ENCODE assay signal across 8 cellular contexts in the genomic region with DNA sequence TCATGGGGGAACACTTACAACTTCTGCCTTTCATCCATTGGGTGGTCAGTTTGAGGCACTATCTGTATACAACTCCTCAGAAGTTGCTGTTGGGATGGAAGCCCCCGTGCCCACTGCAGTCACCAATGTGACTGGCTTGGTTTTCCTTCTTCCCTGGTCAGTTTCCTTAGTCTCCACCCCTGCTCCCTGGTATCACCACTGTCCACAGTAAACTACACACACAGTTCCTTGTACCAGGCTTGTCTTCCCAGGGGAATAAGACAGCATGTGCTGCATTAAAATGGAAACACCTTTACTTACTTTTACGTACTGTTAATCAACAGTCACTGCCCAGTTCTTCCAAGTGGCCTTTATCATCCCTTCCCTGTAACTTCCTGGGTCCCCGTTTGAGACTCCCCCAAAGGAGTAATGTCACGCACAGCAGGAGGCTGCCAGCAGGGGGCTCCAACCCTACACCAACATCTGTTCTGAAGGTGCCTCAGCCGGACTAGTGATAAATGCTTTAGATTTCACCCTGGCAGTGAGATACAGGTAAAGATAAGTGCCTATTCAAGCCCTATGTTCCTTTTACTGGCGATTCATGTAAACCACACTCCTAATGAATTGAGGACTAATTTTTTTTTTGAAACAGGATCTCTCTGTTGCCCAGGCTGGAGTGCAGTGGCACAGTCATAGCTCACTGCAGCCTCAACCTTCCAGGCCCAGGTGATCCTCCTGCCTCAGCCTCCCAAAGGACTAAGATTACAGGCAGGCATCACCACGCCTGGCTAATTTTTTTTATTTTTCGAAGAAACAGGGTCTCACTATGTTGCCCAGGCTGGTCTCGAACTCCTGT. TPM values are rescaled to one million over a fixed set of nuclear protein-coding genes. Genes with fewer than 3 reads are reported as not detected.
DNase-seq lines count a peak whose midpoint lies in the region; ATAC-seq, FAIRE-seq and TF ChIP-seq lines count a peak whose summit lies in the region.

No MANE protein-coding gene starts in this region.

- ATAC-seq in A549, result peak; percentile 94 to 97
- no peak for ATAC-seq in HG02970 (IDR thresholded peaks at IDR 0.05; ENCODE audit: low FRiP score, unreplicated experiment)

- peak; percentile 53 to 56 for DNase-seq in A549 (ENCODE audit: low read depth in 1 of 2, low spot score in 1 of 2)
- no peak for DNase-seq in GM12892 (ENCODE audit: insufficient read length)
- peak; percentile 12 for DNase-seq in NCI-H146 treated with DMSO at 0.1 percent for 48 hours (lab: John Stamatoyannopoulos, UW; ENCODE audit: unreplicated experiment)
- peak; percentile 37 to 61 for DNase-seq in activated CD4-positive, alpha-beta T cell treated with anti-CD3 and anti-CD28 coated beads, Interleukin-2, amount 50 U/mL, for 24 hours (ENCODE audit: low read depth in 1 of 2, low spot score in 1 of 2)
- peak; percentile 18 to 61 for DNase-seq in dermis microvascular lymphatic vessel endothelial cell (ENCODE audit: low read depth in 2 of 2)
- peak; percentile 56 for DNase-seq in medulla oblongata (ENCODE audit: extremely low spot score)
- peak; percentile 55 to 61 for DNase-seq in stimulated activated CD8-positive, alpha-beta memory T cell treated with anti-CD3 and anti-CD28 coated beads, Interleukin-2, amount 100 ng/mL, for 1 hour (ENCODE audit: low read depth in 2 of 2)

- 0 out of 3 replicates have a peak, but pooled peaks cover 6% of the 10 kb centered on the region for H3K4me1 ChIP-seq in A549

- no peak overlapping the region for H3K4me2 ChIP-seq in A549

- WGBS in A549 (ENCODE audit: missing lambda C conversion rate), result 28% methylated on average over 9 of the region's 9 CpGs

- CTCF ChIA-PET in A549 (lab: Yijun Ruan, JAX), result interaction anchor here (1.1 to 1.4 kb wide), 2 partner anchors 33 to 61 kb away, joined by 3 to 4 read pairs; no protein-coding TSS in a partner anchor

- TF ChIP-seq POLR2A in A549 (IDR thresholded peaks at IDR 0.05; ENCODE audit: low read length) (no peak), GM12892 (IDR thresholded peaks at IDR 0.05; ENCODE audit: low read depth, low read length) (no peak)

- H3K27ac ChIP-seq in A549, result no peak overlapping the region

- no peaks in the 10 kb centered on the region for H3K9me3 ChIP-seq in A549

- FAIRE-seq in A549 (lab: Jason Lieb, UNC) (no peak), GM12892 (lab: Jason Lieb, UNC) (peak; percentile 92)

- no peak overlapping the region for H3K4me3 ChIP-seq in A549

- TF ChIP-seq EP300 in A549 (IDR thresholded peaks at IDR 0.05), result no peak

- peak; percentile 76 to 79 for TF ChIP-seq RAD21 in A549 (conservative IDR thresholded peaks at IDR 0.05 in 1 of 2, IDR thresholded peaks at IDR 0.05 in 1 of 2)

- peak; percentile 78 for TF ChIP-seq CTCF in A549 (IDR thresholded peaks at IDR 0.05)

- POLR2A ChIA-PET in A549 (lab: Yijun Ruan, JAX), result no interaction called here

TF ChIP-seq in A549, 52 proteins besides CTCF, POLR2A, EP300 and RAD21:
- TF ChIP-seq MAZ (IDR thresholded peaks at IDR 0.05; ENCODE audit: borderline replicate concordance, low read depth, low read length), result no peak
- no peak for TF ChIP-seq CHD2 (IDR thresholded peaks at IDR 0.05; ENCODE audit: low read length, partially characterized antibody)
- no peak for TF ChIP-seq GATA3 (IDR thresholded peaks at IDR 0.05; ENCODE audit: borderline replicate concordance)
- TF ChIP-seq SMC3 (IDR thresholded peaks at IDR 0.05), result peak; percentile 71

RNA-seq across cellular contexts. Expression of a gene that starts 45.3 kb away (rescaled TPM):
- polyA plus RNA-seq in A549 (2011; rRNA removed) (3.0 and 3.2 TPM in 2 replicates), A549 (2017; fragmentation: RNase III; extraction: RNeasy Plus Mini Kit Qiagen cat#74134 plus additional on column Dnase treatment) (1.1 to 1.9 TPM (median 1.6 TPM) in 3 replicates)
- polyA plus RNA-seq in A549 (2012; cell fraction: cytosol; rRNA removed), result 0.50 and 0.60 TPM in 2 replicates
- polyA plus RNA-seq in A549 (2012; cell fraction: nucleus; rRNA removed), result 0.36 and 0.51 TPM in 2 replicates
- 3.2 and 6.5 TPM in 2 replicates for polyA minus RNA-seq in A549 (2011; rRNA and poly(A)+ RNA removed)
- 115 TPM for polyA plus RNA-seq in GM12892 (2012; ENCODE audit: missing spikeins)
- total RNA-seq in dermis microvascular lymphatic vessel endothelial cell, result under 0.01 and 0.13 TPM in 2 replicates
